In the genomic region with DNA sequence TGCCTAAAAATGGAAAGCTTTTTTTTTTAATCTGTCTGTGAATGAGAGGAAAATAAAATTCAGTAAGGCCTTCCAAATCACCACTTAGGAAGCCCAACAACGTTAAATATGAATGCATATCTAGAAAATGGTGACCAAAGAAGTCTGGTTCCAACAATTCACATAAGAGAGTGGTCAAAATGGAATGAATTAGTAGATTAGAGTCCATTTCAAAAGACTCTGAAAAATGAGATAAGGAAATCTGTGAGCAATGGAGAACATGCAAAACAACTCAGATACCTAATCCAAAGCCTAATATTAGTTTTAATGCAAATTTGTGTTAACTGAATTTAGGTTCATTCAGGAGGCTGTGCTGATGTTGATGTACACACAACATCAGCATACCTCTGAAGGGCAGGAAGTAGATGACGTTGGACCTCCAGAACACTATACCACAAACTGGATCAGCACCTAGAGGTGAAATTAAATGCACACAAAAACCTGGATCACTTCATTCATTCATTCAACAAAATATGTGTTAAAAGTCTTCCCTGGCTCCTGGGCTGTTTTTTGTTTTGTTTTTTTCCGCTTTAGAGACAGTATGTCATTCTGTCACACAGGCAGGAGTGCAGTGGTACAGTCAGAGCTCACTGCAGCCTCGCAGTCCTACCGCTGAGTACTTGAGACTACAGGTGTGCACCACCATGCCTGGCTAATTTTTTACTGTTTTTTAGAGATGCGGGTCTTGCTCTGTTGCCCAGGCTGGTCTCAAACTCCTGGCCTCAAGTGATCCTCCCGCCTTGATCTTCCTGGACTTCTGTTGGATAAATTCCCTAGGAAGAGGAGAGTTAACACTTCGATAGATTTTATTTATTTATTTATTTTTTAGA, we compare ENCODE assay signal across 27 cellular contexts. TPM values are rescaled to one million over a fixed set of nuclear protein-coding genes. Genes with fewer than 3 reads are reported as not detected.
DNase-seq lines count a peak whose midpoint lies in the region; ATAC-seq and TF ChIP-seq lines count a peak whose summit lies in the region.
"Had no signal": no experiment of that assay in that cellular context is flagged by ENCODE, and none has a peak within 500 bp of the region (broad histone marks: within the 10 kb centered on the region; RNA-seq: fewer than 3 reads in every experiment).

No MANE protein-coding gene starts in this region.

- no peaks in the 10 kb centered on the region for H3K27me3 Mint-ChIP-seq in activated T-cell treated with anti-CD3 and anti-CD28 coated beads, Interleukin-2, amount 50 U/mL, for 72 hours (ENCODE audit: low read depth)
- H3K27me3 Mint-ChIP-seq: activated CD4-positive, alpha-beta memory T cell treated with anti-CD3 and anti-CD28 coated beads for 36 hours; stimulated activated naive CD8-positive, alpha-beta T cell treated with anti-CD3 and anti-CD28 coated beads, Interleukin-15, Interleukin-2, amounts not matched to agents 100 ng/mL and 50 ng/mL, for 24 hours had no signal

- 78 to 89% methylated on average over 8 of the region's 8 CpGs for WGBS in heart right ventricle, 2 donors
- WGBS in hepatocyte (ENCODE audit: low lambda C conversion rate, missing lambda C conversion rate): 79% methylated on average over 8 of the region's 8 CpGs

- H3K36me3 ChIP-seq in heart right ventricle (no peaks in the 10 kb centered on the region), hepatocyte (replicated peaks; ENCODE audit: insufficient read depth, low read depth) (no peaks in the 10 kb centered on the region), upper lobe of right lung (no peaks in the 10 kb centered on the region)
- H3K36me3 ChIP-seq: tibial nerve had no signal

- peaks cover 4 to 6% of the 10 kb centered on the region in 2 donors for H3K36me3 Mint-ChIP-seq in activated T-cell treated with anti-CD3 and anti-CD28 coated beads, Interleukin-2, amount 50 U/mL, for 72 hours (ENCODE audit: insufficient read depth in 2 of 2)
- H3K36me3 Mint-ChIP-seq: activated naive CD8-positive, alpha-beta T cell treated with anti-CD3 and anti-CD28 coated beads, Interleukin-2, amount 10 ng/mL, durations not matched to agents 7 days and 5 days had no signal

- H3K4me3 ChIP-seq in heart right ventricle (no peak overlapping the region), hepatocyte (no peak overlapping the region), upper lobe of right lung (no peak overlapping the region)
- H3K4me3 ChIP-seq: A549, tibial nerve had no signal

- peaks cover 27% of the 10 kb centered on the region for H3K4me1 Mint-ChIP-seq in activated T-cell treated with anti-CD3 and anti-CD28 coated beads, Interleukin-2, amount 50 U/mL, for 72 hours (ENCODE audit: low read depth)

- ATAC-seq in heart right ventricle (no peak), left cardiac atrium (no peak), upper lobe of right lung (no peak), left colon (no peak)
- ATAC-seq in activated T-cell treated with anti-CD3 and anti-CD28 coated beads, Interleukin-2, amount 50 U/mL, for 72 hours (replicated peaks in 1 of 2): no peak
- ATAC-seq: A549 had no signal

- H3K9me3 ChIP-seq in heart right ventricle (no peaks in the 10 kb centered on the region), hepatocyte (ENCODE audit: low read depth) (no peaks in the 10 kb centered on the region), upper lobe of right lung (no peaks in the 10 kb centered on the region)
- H3K9me3 ChIP-seq: A549, Caco-2, tibial nerve had no signal

- H3K27me3 ChIP-seq in heart right ventricle (no peaks in the 10 kb centered on the region), hepatocyte (no peaks in the 10 kb centered on the region), upper lobe of right lung (no peaks in the 10 kb centered on the region)
- H3K27me3 ChIP-seq: tibial nerve had no signal

- TF ChIP-seq POLR2A in Raji (IDR thresholded peaks at IDR 0.05; ENCODE audit: insufficient read depth, low read depth, low read length): peak; percentile 58; the same call in 1 of the 2 replicates

- H3K9me2 ChIP-seq in hepatocyte (replicated peaks; ENCODE audit: insufficient read depth): no peaks in the 10 kb centered on the region

- H3K4me3 Mint-ChIP-seq in activated T-cell treated with anti-CD3 and anti-CD28 coated beads, Interleukin-2, amount 50 U/mL, for 72 hours: no peak overlapping the region
- H3K4me3 Mint-ChIP-seq: activated CD4-positive, alpha-beta memory T cell treated with anti-CD3 and anti-CD28 coated beads for 36 hours; activated naive CD8-positive, alpha-beta T cell treated with anti-CD3 and anti-CD28 coated beads, Interleukin-2, amount 10 ng/mL, durations not matched to agents 7 days and 5 days; H9; immature natural killer cell; stimulated activated naive CD8-positive, alpha-beta T cell treated with anti-CD3 and anti-CD28 coated beads, Interleukin-15, Interleukin-2, amounts not matched to agents 100 ng/mL and 50 ng/mL, for 24 hours had no signal

- no peak overlapping the region for H3K4me2 ChIP-seq in hepatocyte
- H3K4me2 ChIP-seq: A549 had no signal

- H3K27ac Mint-ChIP-seq in activated T-cell treated with anti-CD3 and anti-CD28 coated beads, Interleukin-2, amount 50 U/mL, for 72 hours: no peak overlapping the region
- H3K27ac Mint-ChIP-seq: activated CD4-positive, alpha-beta memory T cell treated with anti-CD3 and anti-CD28 coated beads for 36 hours; activated naive CD8-positive, alpha-beta T cell treated with anti-CD3 and anti-CD28 coated beads, Interleukin-2, amount 10 ng/mL, durations not matched to agents 7 days and 5 days; H9; immature natural killer cell; stimulated activated naive CD8-positive, alpha-beta T cell treated with anti-CD3 and anti-CD28 coated beads, Interleukin-15, Interleukin-2, amounts not matched to agents 100 ng/mL and 50 ng/mL, for 24 hours had no signal

- DNase-seq in heart right ventricle (no peak), left cardiac atrium (no peak), hepatocyte (ENCODE audit: low spot score) (no peak), upper lobe of right lung (no peak), NCI-H510A treated with DMSO at 0.1 percent for 48 hours (lab: John Stamatoyannopoulos, UW) (no peak), left colon (no peak)
- DNase-seq in activated T-cell treated with anti-CD3 and anti-CD28 coated beads, Interleukin-2, amount 50 U/mL, for 72 hours: no peak
- DNase-seq: activated CD4-positive, alpha-beta memory T cell treated with anti-CD3 and anti-CD28 coated beads for 36 hours; activated CD4-positive, CD25-positive, alpha-beta regulatory T cell; activated effector memory CD4-positive, alpha-beta T cell treated with Interleukin-2 at 50 U/mL for 16 hours; activated naive CD8-positive, alpha-beta T cell treated with anti-CD3 and anti-CD28 coated beads, Interleukin-2, amount 10 ng/mL, durations not matched to agents 7 days and 5 days; DMS79 treated with DMSO at 0.1 percent for 48 hours; H9; immature natural killer cell; midbrain; NCI-H1048; NCI-H1930; NCI-H748 treated with DMSO at 0.1 percent for 48 hours; T-helper 9 cell had no signal

- intact Hi-C loops in heart right ventricle (cut with DNase I): loop anchor here in 3 of 10 donors (10.0 kb wide), 2 partner anchors 66 to 126 kb away; a partner anchor contains a TSS
- intact Hi-C loops in left cardiac atrium (cut with DNase I): loop anchor here (10.0 kb wide), 2 partner anchors 66 to 126 kb away; a partner anchor contains a TSS
- intact Hi-C loops in upper lobe of right lung (cut with DNase I): loop anchor here (10.0 kb wide), 1 partner anchor 66 kb away; a partner anchor contains a TSS
- intact Hi-C loops in left colon (cut with DNase I, micrococcal nuclease): loop anchor here in 1 of 2 donors (5.0 kb wide), 1 partner anchor 69 kb away; no protein-coding TSS in a partner anchor

- H3K27ac ChIP-seq in heart right ventricle (peak overlapping the region; percentile 17 to 85 (median 80)), hepatocyte (peak overlapping the region; percentile 63), upper lobe of right lung (peak overlapping the region; percentile 51)
- H3K27ac ChIP-seq: A549, epithelial cell of prostate, parathyroid adenoma, tibial nerve had no signal

- no peak overlapping the region for H2AFZ ChIP-seq in hepatocyte

- no peaks in the 10 kb centered on the region for H3K9me3 Mint-ChIP-seq in activated T-cell treated with anti-CD3 and anti-CD28 coated beads, Interleukin-2, amount 50 U/mL, for 72 hours
- H3K9me3 Mint-ChIP-seq: activated CD4-positive, alpha-beta memory T cell treated with anti-CD3 and anti-CD28 coated beads for 36 hours; activated naive CD8-positive, alpha-beta T cell treated with anti-CD3 and anti-CD28 coated beads, Interleukin-2, amount 10 ng/mL, durations not matched to agents 7 days and 5 days; immature natural killer cell; nephron; stimulated activated naive CD8-positive, alpha-beta T cell treated with anti-CD3 and anti-CD28 coated beads, Interleukin-15, Interleukin-2, amounts not matched to agents 100 ng/mL and 50 ng/mL, for 24 hours had no signal

- H3K79me2 ChIP-seq in hepatocyte: peaks cover 12% of the 10 kb centered on the region
- H3K79me2 ChIP-seq: parathyroid adenoma had no signal

- H3K4me1 ChIP-seq in heart right ventricle (peaks cover 0 to 31% (median 16%) of the 10 kb centered on the region in 9 donors), hepatocyte (ENCODE audit: insufficient read depth) (peaks cover 4% of the 10 kb centered on the region), upper lobe of right lung (peaks cover 11% of the 10 kb centered on the region)
- H3K4me1 ChIP-seq: parathyroid adenoma had no signal

- TF ChIP-seq CTCF in heart right ventricle (IDR thresholded peaks at IDR 0.05): no peak
- no peak for TF ChIP-seq CTCF in hepatocyte (IDR thresholded peaks at IDR 0.05; ENCODE audit: poor library complexity)
- TF ChIP-seq CTCF in upper lobe of right lung (IDR thresholded peaks at IDR 0.05): no peak

- no peaks in the 10 kb centered on the region for H4K20me1 ChIP-seq in hepatocyte (ENCODE audit: insufficient read depth, poor library complexity, severe bottlenecking)

RNA-seq across cellular contexts. Expression of a gene that starts 4.9 kb away (rescaled TPM):
- 10 to 100 TPM; 30.2 to 38.8 (median 34.6) TPM for total RNA-seq in heart right ventricle
- 10 to 100 TPM in 1 of 2 donors, 1 to 10 TPM in 1; 8.5 to 12.7 TPM for polyA plus RNA-seq in heart right ventricle
- 10 to 100 TPM; 24.5 to 32.0 TPM for total RNA-seq in left cardiac atrium
- total RNA-seq in hepatocyte: 45.7 and 48.3 TPM in 2 replicates
- 17.4 and 24.0 TPM in 2 replicates for polyA plus RNA-seq in hepatocyte
- total RNA-seq in upper lobe of right lung: 40.5 TPM
- total RNA-seq in left colon: 10 to 100 TPM; 45.8 to 51.5 TPM
- total RNA-seq in activated T-cell treated with anti-CD3 and anti-CD28 coated beads, Interleukin-2, amount 50 U/mL, for 72 hours: 10 to 100 TPM; 44.8 to 45.2 TPM

RNA-seq across cellular contexts. Expression of a gene that starts 30.6 kb away (rescaled TPM):
- total RNA-seq in heart right ventricle: 10 to 100 TPM; 49.4 to 73.6 (median 59.3) TPM
- polyA plus RNA-seq in heart right ventricle: 10 to 100 TPM; 46.2 to 79.0 TPM
- total RNA-seq in left cardiac atrium: 10 to 100 TPM; 73.2 to 78.2 TPM
- total RNA-seq in hepatocyte: 256 and 282 TPM in 2 replicates
- polyA plus RNA-seq in hepatocyte: 371 and 385 TPM in 2 replicates
- 170 TPM for total RNA-seq in upper lobe of right lung
- total RNA-seq in left colon: 100 to 1,000 TPM; 162 to 193 TPM
- 100 to 1,000 TPM; 353 to 399 TPM for total RNA-seq in activated T-cell treated with anti-CD3 and anti-CD28 coated beads, Interleukin-2, amount 50 U/mL, for 72 hours
